Comparison of ENCODE assay signal across 8 cellular contexts in genomic region chr5:693271-694041, GRCh38. TPM values are rescaled to one million over a fixed set of nuclear protein-coding genes. Genes with fewer than 3 reads are reported as not detected.
A peak's percentile ranks its signal among the peaks of the same experiment; 100 is the strongest.
DNase-seq lines count a peak whose midpoint lies in the region; ATAC-seq and TF ChIP-seq lines count a peak whose summit lies in the region.
"Not testable (repeated sequence)": the region's sequence is repeated elsewhere in the genome, so short reads cannot be mapped to it uniquely, and the experiment has no call there.

Gene TPPP (minus strand): TSS chr5:693352. CDS start chr5:678060, 15,292 bp downstream.

- H3K27ac ChIP-seq in liver (ENCODE audit: low read depth in 1 of 2, low read length in 2 of 2) = not testable (repeated sequence)

- H3K36me3 ChIP-seq in liver (ENCODE audit: control insufficient read depth in 4 of 4, insufficient read depth in 3 of 4, low read depth in 1 of 4, low read length in 3 of 4) = not testable (repeated sequence)

- not testable (repeated sequence) for TF ChIP-seq CTCF in AG09309 (IDR thresholded peaks at IDR 0.05; ENCODE audit: control insufficient read depth, insufficient read depth, low read depth, low read length, missing control alignments); liver (IDR thresholded peaks at IDR 0.05; ENCODE audit: low read depth, low read length, missing input control)

- H3K9ac ChIP-seq in liver (ENCODE audit: low read depth in 1 of 2, low read length in 2 of 2) = not testable (repeated sequence)

- H3K9me3 ChIP-seq in liver (ENCODE audit: control insufficient read depth in 4 of 4, low read length in 3 of 4) = not testable (repeated sequence)

- not testable (repeated sequence) for DNase-seq in AG09309 (ENCODE audit: low read depth)
- DNase-seq in NCI-H82 (lab: John Stamatoyannopoulos, UW) = peak; percentile 65
- peak; percentile 54 to 62 (median 57) for DNase-seq in activated CD8-positive, alpha-beta memory T cell treated with anti-CD3 and anti-CD28 coated beads for 48 hours (ENCODE audit: low read depth in 2 of 3, low spot score in 2 of 3)
- peak; percentile 90 for DNase-seq in ecto neural progenitor cell (ENCODE audit: low spot score)
- DNase-seq in stimulated activated CD4-positive, alpha-beta T cell treated with anti-CD3 and anti-CD28 coated beads, Interleukin-1b, Interleukin-23, amount 100 ng/mL, for 1 hour (ENCODE audit: low read depth in 2 of 2) = peak; percentile 69 to 78

- not testable (repeated sequence) for H3K4me1 ChIP-seq in liver (ENCODE audit: control insufficient read depth in 4 of 4, insufficient read depth in 4 of 4, low read length in 3 of 4)

- peak; percentile 72 for ATAC-seq in GM19328 (IDR thresholded peaks at IDR 0.05; ENCODE audit: unreplicated experiment)
- peak; percentile 68 for ATAC-seq in HG03439 (IDR thresholded peaks at IDR 0.05; ENCODE audit: unreplicated experiment)

- not testable (repeated sequence) for TF ChIP-seq RAD21 in liver (IDR thresholded peaks at IDR 0.05)

- not testable (repeated sequence) for H3K27me3 ChIP-seq in liver (ENCODE audit: control insufficient read depth in 4 of 4, insufficient read depth in 4 of 4, low read length in 3 of 4)

- H3K4me3 ChIP-seq in AG09309 (ENCODE audit: control insufficient read depth, low read depth, low read length) (peak within 1 kb of the TSS; percentile 15), liver (ENCODE audit: low read depth in 1 of 3, low read length in 3 of 3) (peak within 1 kb of the TSS in 2 of 3 donors; percentile 49 to 61)

- under 1% methylated on average over 100 of the region's 109 CpGs for WGBS in liver

RNA-seq across cellular contexts. Expression of gene TPPP, which starts in this region (rescaled TPM):
- total RNA-seq in liver = 1 to 10 TPM in 1 of 2 donors, under 1 TPM in 1; 0.61 to 2.1 TPM
- polyA plus RNA-seq in liver = under 1 TPM; 0.61 to 0.98 TPM
